8 cellular contexts compared by ENCODE assay signal in genomic region chr5:50665761-50666202, GRCh38. TPM values are rescaled to one million over a fixed set of nuclear protein-coding genes. Genes with fewer than 3 reads are reported as not detected.
DNase-seq lines count a peak whose midpoint lies in the region; ATAC-seq, FAIRE-seq and TF ChIP-seq lines count a peak whose summit lies in the region.
"Not testable (repeated sequence)": the region's sequence is repeated elsewhere in the genome, so short reads cannot be mapped to it uniquely, and the experiment has no call there.

No MANE protein-coding gene starts in this region.

- H3K4me1 ChIP-seq in ectodermal cell (ENCODE audit: control insufficient read depth, insufficient read depth, low read length) = not testable (repeated sequence)
- peaks cover 5 to 17% (median 8%) of the 10 kb centered on the region in 3 donors for H3K4me1 ChIP-seq in pancreas
- H3K4me1 ChIP-seq in subcutaneous abdominal adipose tissue (ENCODE audit: control insufficient read depth in 5 of 5, insufficient read depth in 5 of 5, low read length in 5 of 5) = peaks cover 0 to 26% (median 8%) of the 10 kb centered on the region in 5 donors

- H3K4me3 ChIP-seq in ectodermal cell (ENCODE audit: insufficient read depth, low read depth, low read length) = peak overlapping the region; percentile 94
- peak overlapping the region in 3 of 4 donors; percentile 44 to 96 (median 77) for H3K4me3 ChIP-seq in pancreas
- peak overlapping the region; percentile 29 to 95 (median 86) for H3K4me3 ChIP-seq in subcutaneous abdominal adipose tissue (ENCODE audit: low read depth in 1 of 5, low read length in 5 of 5)

- H3K36me3 ChIP-seq in ectodermal cell (ENCODE audit: control insufficient read depth, insufficient read depth, low read length); pancreas; subcutaneous abdominal adipose tissue (ENCODE audit: control insufficient read depth in 5 of 5, insufficient read depth in 5 of 5, low read length in 5 of 5): not testable (repeated sequence)

- intact Hi-C loops in pancreas (cut with DNase I) = not testable (repeated sequence)

- H3K9me3 ChIP-seq in ectodermal cell (ENCODE audit: control insufficient read depth, low read length); pancreas; subcutaneous abdominal adipose tissue (ENCODE audit: control insufficient read depth in 5 of 5, low read length in 5 of 5): not testable (repeated sequence)

- not testable (repeated sequence) for ATAC-seq in pancreas

- DNase-seq in DMS53 treated with DMSO at 0.1 percent for 48 hours (lab: John Stamatoyannopoulos, UW; ENCODE audit: unreplicated experiment) = peak; percentile 36
- DNase-seq in Kasumi-1 (lab: John Stamatoyannopoulos, UW) = peak; percentile 44 to 50
- peak; percentile 15 for DNase-seq in activated T-helper 9 cell treated with anti-CD3 and anti-CD28 coated beads, Interleukin-2, amount 50 U/mL, for 16 hours (ENCODE audit: low read depth)
- peak; percentile 40 to 42 (median 41) for DNase-seq in immature natural killer cell
- DNase-seq in pancreas = peak in 1 of 6 donors; percentile 17

- peaks cover 18% of the 10 kb centered on the region for H3K36me3 Mint-ChIP-seq in T-helper 1 cell treated with Interleukin-12 subunit alpha and Interleukin-12 subunit beta and Interleukin-4 antibody, amounts not matched to agents 30 μg/mL and 1 μg/mL, for 36 hours (ENCODE audit: low read depth)
- not testable (repeated sequence) for H3K36me3 Mint-ChIP-seq in immature natural killer cell

- 44 to 52% methylated on average over 8 of the region's 8 CpGs for WGBS in ectodermal cell, 2 experiments
- WGBS in pancreas, 2 donors = 58% methylated on average over 8 of the region's 8 CpGs

- peaks cover 36% of the 10 kb centered on the region for H3K4me1 Mint-ChIP-seq in T-helper 1 cell treated with Interleukin-12 subunit alpha and Interleukin-12 subunit beta and Interleukin-4 antibody, amounts not matched to agents 30 μg/mL and 1 μg/mL, for 36 hours (ENCODE audit: low read depth)
- peaks cover 60 to 71% of the 10 kb centered on the region in 2 donors for H3K4me1 Mint-ChIP-seq in immature natural killer cell

- H3K9ac ChIP-seq in subcutaneous abdominal adipose tissue (ENCODE audit: low read length in 5 of 5) = peak overlapping the region in 2 of 5 donors; percentile 41 to 86

- FAIRE-seq in pancreas (lab: Jason Lieb, UNC) = not testable (repeated sequence)

- peak overlapping the region; percentile 98 for H3K27ac Mint-ChIP-seq in T-helper 1 cell treated with Interleukin-12 subunit alpha and Interleukin-12 subunit beta and Interleukin-4 antibody, amounts not matched to agents 30 μg/mL and 1 μg/mL, for 36 hours
- peak overlapping the region; percentile 99 to 100 (median 99) for H3K27ac Mint-ChIP-seq in immature natural killer cell

- H3K27ac ChIP-seq in ectodermal cell (ENCODE audit: insufficient read depth, low read depth, low read length, poor library complexity, severe bottlenecking) = not testable (repeated sequence)
- H3K27ac ChIP-seq in pancreas (peak overlapping the region in 2 of 4 donors; percentile 95 to 96), subcutaneous abdominal adipose tissue (ENCODE audit: low read depth, low read length) (peak overlapping the region; percentile 75)

- not testable (repeated sequence) for H3K9me3 Mint-ChIP-seq in T-helper 1 cell treated with Interleukin-12 subunit alpha and Interleukin-12 subunit beta and Interleukin-4 antibody, amounts not matched to agents 30 μg/mL and 1 μg/mL, for 36 hours; immature natural killer cell

- H3K27me3 ChIP-seq in ectodermal cell (ENCODE audit: control insufficient read depth, insufficient read depth, low read length, poor library complexity, severe bottlenecking); pancreas; subcutaneous abdominal adipose tissue (ENCODE audit: control insufficient read depth in 5 of 5, insufficient read depth in 4 of 5, low read length in 5 of 5): not testable (repeated sequence)

- peak overlapping the region; percentile 97 for H3K4me3 Mint-ChIP-seq in T-helper 1 cell treated with Interleukin-12 subunit alpha and Interleukin-12 subunit beta and Interleukin-4 antibody, amounts not matched to agents 30 μg/mL and 1 μg/mL, for 36 hours
- H3K4me3 Mint-ChIP-seq in immature natural killer cell = peak overlapping the region; percentile 95 to 99 (median 98)

- TF ChIP-seq CTCF in pancreas (IDR thresholded peaks at IDR 0.05) = not testable (repeated sequence)

- not testable (repeated sequence) for H3K27me3 Mint-ChIP-seq in T-helper 1 cell treated with Interleukin-12 subunit alpha and Interleukin-12 subunit beta and Interleukin-4 antibody, amounts not matched to agents 30 μg/mL and 1 μg/mL, for 36 hours (ENCODE audit: low read depth)
- H3K27me3 Mint-ChIP-seq in immature natural killer cell (ENCODE audit: low read depth in 3 of 3) = peaks cover 20 to 25% (median 21%) of the 10 kb centered on the region in 3 donors

RNA-seq across cellular contexts. Expression of gene PARP8, which starts 0.7 kb away (rescaled TPM):
- 27.0 TPM for polyA plus RNA-seq in ectodermal cell (2013, experiment 1 of 4)
- polyA plus RNA-seq in ectodermal cell (2013, experiment 2 of 4) = 26.1 TPM
- 22.2 TPM for polyA plus RNA-seq in ectodermal cell (2013, experiment 3 of 4)
- polyA plus RNA-seq in ectodermal cell (2013, experiment 4 of 4) = 24.9 TPM
- 100 to 1,000 TPM in 2 of 3 donors, 10 to 100 TPM in 1; 93.9 to 150 (median 113) TPM for polyA plus RNA-seq in immature natural killer cell
- 10 to 100 TPM; 12.6 to 25.0 (median 15.1) TPM for total RNA-seq in pancreas
- 1 to 10 TPM; 4.7 to 8.1 TPM for polyA plus RNA-seq in pancreas

Comparison
In these comparisons a context has a peak if more than half of its experiments do, and no peak if none do; other contexts are left out.
1. RNA of gene PARP8, which starts 0.7 kb away (polyA plus RNA-seq): 93.9 to 150 TPM in immature natural killer cell; 4.7 to 8.1 TPM in pancreas; every median in the first group is over 10 times any median in the second.
2. Peak in every context shown above with its lines, with median percentiles within 50 percentile points of each other: H3K4me3 ChIP-seq.